8 cellular contexts compared by ENCODE assay signal in the genomic region with DNA sequence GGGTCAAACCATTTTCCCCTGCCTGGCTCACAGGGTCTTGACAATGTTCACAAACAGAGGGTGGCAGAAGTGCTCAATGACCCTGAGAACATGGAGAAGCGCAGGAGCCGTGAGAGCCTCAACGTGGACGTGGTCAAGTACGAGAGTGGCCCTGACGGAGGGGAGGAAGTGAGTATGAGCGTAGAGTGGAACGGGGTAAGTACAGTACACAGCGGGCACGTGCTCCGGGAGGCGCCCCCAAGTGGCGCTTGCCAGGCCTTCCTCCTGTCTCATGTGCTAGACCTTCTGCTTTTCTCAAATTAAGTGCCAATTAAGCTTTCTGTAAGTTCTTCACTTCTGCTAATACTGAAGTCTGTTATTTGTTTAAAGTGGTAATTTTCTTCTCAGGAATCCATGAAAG. TPM values are rescaled to one million over a fixed set of nuclear protein-coding genes. Genes with fewer than 3 reads are reported as not detected.
DNase-seq lines count a peak whose midpoint lies in the region; ATAC-seq, FAIRE-seq and TF ChIP-seq lines count a peak whose summit lies in the region.

No MANE protein-coding gene starts in this region.

- POLR2A ChIA-PET in SK-N-SH (lab: Yijun Ruan, JAX) (no interaction called here), GM12878 (lab: Charles Lee) (interaction anchor here (0.5 kb wide), 1 partner anchor 309 kb away, joined by 4 read pairs; no protein-coding TSS in a partner anchor)

- ATAC-seq in HG02759 (IDR thresholded peaks at IDR 0.05; ENCODE audit: unreplicated experiment) (peak; percentile 79), GM12878 (peak; percentile 100), right lobe of liver (peak; percentile 84 to 93 (median 91)), HG03378 (IDR thresholded peaks at IDR 0.05; ENCODE audit: unreplicated experiment) (no peak), GM21619 (IDR thresholded peaks at IDR 0.05; ENCODE audit: unreplicated experiment) (no peak)

- TF ChIP-seq CTCF in GM12872 (IDR thresholded peaks at IDR 0.05; ENCODE audit: insufficient read depth, low read depth, low read length) (peak; percentile 90), SK-N-SH (IDR thresholded peaks at IDR 0.05) (peak; percentile 52), GM12878 (IDR thresholded peaks at IDR 0.05 in 2 of 3, conservative IDR thresholded peaks at IDR 0.05 in 1 of 3; ENCODE audit: control insufficient read depth in 2 of 3, extremely low read depth in 1 of 3, insufficient read depth in 1 of 3, low read depth in 3 of 3, low read length in 3 of 3) (peak; percentile 58 to 88 (median 78)), right lobe of liver (IDR thresholded peaks at IDR 0.05) (peak; percentile 12 to 45 (median 39)), testis (IDR thresholded peaks at IDR 0.05) (peak in 2 of 3 experiments; percentile 11 to 40)

- H3F3A ChIP-seq in SK-N-SH (replicated peaks; ENCODE audit: insufficient read depth) = no peaks in the 10 kb centered on the region

- H3K4me1 ChIP-seq in SK-N-SH (ENCODE audit: control insufficient read depth in 1 of 2, insufficient read depth in 2 of 2, low read depth in 1 of 2, low read length in 1 of 2) (no peaks in the 10 kb centered on the region), GM12878 (ENCODE audit: control insufficient read depth, insufficient read depth, low read length) (no peaks in the 10 kb centered on the region), right lobe of liver (no peaks in the 10 kb centered on the region), testis (no peaks in the 10 kb centered on the region)

- H3K9me3 ChIP-seq in SK-N-SH (no peaks in the 10 kb centered on the region), GM12878 (replicated peaks; ENCODE audit: control insufficient read depth, insufficient read depth, low read length) (no peaks in the 10 kb centered on the region), right lobe of liver (no peaks in the 10 kb centered on the region), testis (no peaks in the 10 kb centered on the region)

- peaks cover 56% of the 10 kb centered on the region for H3K79me2 ChIP-seq in SK-N-SH (ENCODE audit: insufficient read depth)
- H3K79me2 ChIP-seq in GM12878 (ENCODE audit: control insufficient read depth, insufficient read depth, low read length) = no peaks in the 10 kb centered on the region

- peak; percentile 64 for FAIRE-seq in GM12878 (lab: Jason Lieb, UNC)

- BruUV-seq in GM12878 (replicated peaks; lab: Mats Ljungman, UMichigan) = no TSS peak

- CTCF ChIA-PET in SK-N-SH (lab: Yijun Ruan, JAX) = interaction anchor here (0.6 to 2.1 kb wide), 13 partner anchors 9 to 160 kb away, joined by 3 to 9 read pairs (median 4); no protein-coding TSS in a partner anchor
- CTCF ChIA-PET in GM12878 (lab: Yijun Ruan, JAX) = interaction anchor here (0.7 to 2.1 kb wide), 17 partner anchors 10 to 118 kb away, joined by 3 to 13 read pairs (median 4); no protein-coding TSS in a partner anchor

- TF ChIP-seq RAD21 in SK-N-SH (IDR thresholded peaks at IDR 0.05; ENCODE audit: low read length) (peak; percentile 47), GM12878 (IDR thresholded peaks at IDR 0.05; ENCODE audit: insufficient read depth, low read depth, low read length) (peak; percentile 42; the same call in 1 of the 2 replicates)

- no peak overlapping the region for H3K4me3 ChIP-seq in SK-N-SH (ENCODE audit: low read depth in 2 of 2, low read length in 1 of 2)
- H3K4me3 ChIP-seq in GM12878 = no peak overlapping the region
- no peak overlapping the region for H3K4me3 ChIP-seq in right lobe of liver
- no peak overlapping the region for H3K4me3 ChIP-seq in testis

- SMC1A ChIA-PET in GM12878 (lab: Charles Lee; ENCODE audit: uncharacterized antibody, unreplicated experiment) = interaction anchor here (1.0 to 2.3 kb wide), 9 partner anchors 11 to 112 kb away, joined by 3 to 8 read pairs (median 4); no protein-coding TSS in a partner anchor

- in situ Hi-C loops in GM12878 (cut with MboI) = no loop called here

- 86% methylated on average over 13 of the region's 13 CpGs for WGBS in SK-N-SH (ENCODE audit: low lambda C conversion rate)
- under 1% methylated on average over 13 of the region's 13 CpGs for WGBS in GM12878 (ENCODE audit: insufficient coverage, insufficient replicate concordance, low lambda C conversion rate, missing lambda C conversion rate)
- WGBS in right lobe of liver (ENCODE audit: insufficient coverage, low coverage, low lambda C conversion rate, missing lambda C conversion rate) = 63% methylated on average over 13 of the region's 13 CpGs
- WGBS in testis, 2 donors = 52 to 54% methylated on average over 11 to 13 of the region's 13 CpGs

- no peaks in the 10 kb centered on the region for H4K20me1 ChIP-seq in SK-N-SH (ENCODE audit: insufficient read depth)
- H4K20me1 ChIP-seq in GM12878 (ENCODE audit: control insufficient read depth, insufficient read depth) = no peaks in the 10 kb centered on the region

- H3K9ac ChIP-seq in SK-N-SH = no peak overlapping the region
- H3K9ac ChIP-seq in GM12878 (ENCODE audit: control insufficient read depth, insufficient read depth, low read length) = no peak overlapping the region

- intact Hi-C loops in GM12878 (cut with micrococcal nuclease; ENCODE audit: unreplicated experiment) (loop anchor here (1.0 kb wide), 1 partner anchor 107 kb away; no protein-coding TSS in a partner anchor), right lobe of liver (cut with DNase I) (no loop called here), testis (cut with DNase I; ENCODE audit: low total_unique reads) (no loop called here)

- H3K4me2 ChIP-seq in SK-N-SH = no peak overlapping the region
- H3K4me2 ChIP-seq in GM12878 (ENCODE audit: control insufficient read depth, insufficient read depth) = no peak overlapping the region

- DNase-seq in SK-N-SH (peak; percentile 74), GM12878 (ENCODE audit: low read depth, low spot score) (peak; percentile 34), right lobe of liver (peak in 2 of 3 donors; percentile 56 to 69), testis (peak; percentile 62)

- H3K36me3 ChIP-seq in SK-N-SH (replicated peaks in 1 of 2; ENCODE audit: control insufficient read depth in 1 of 2, insufficient read depth in 2 of 2, low read length in 1 of 2) = peaks cover 72 to 89% of the 10 kb centered on the region in 2 experiments
- peaks cover 27 to 37% of the 10 kb centered on the region in 2 experiments for H3K36me3 ChIP-seq in GM12878 (ENCODE audit: control insufficient read depth in 2 of 2, insufficient read depth in 2 of 2, low read length in 1 of 2)
- H3K36me3 ChIP-seq in right lobe of liver = peaks cover 22 to 99% (median 45%) of the 10 kb centered on the region in 4 donors
- H3K36me3 ChIP-seq in testis (ENCODE audit: low read depth, missing control alignments) = no peaks in the 10 kb centered on the region

- TF ChIP-seq EP300 in SK-N-SH (IDR thresholded peaks at IDR 0.05; ENCODE audit: borderline replicate concordance in 1 of 2, low read depth in 1 of 2, low read length in 1 of 2) = no peak
- TF ChIP-seq EP300 in GM12878 (IDR thresholded peaks at IDR 0.05; ENCODE audit: borderline replicate concordance in 1 of 2, control insufficient read depth in 1 of 2, low read depth in 2 of 2, low read length in 2 of 2) = no peak

- RAD21 ChIA-PET in GM12878 (lab: Charles Lee; ENCODE audit: unreplicated experiment) = interaction anchor here (1.2 to 1.8 kb wide), 4 partner anchors 9 to 108 kb away, joined by 3 to 7 read pairs (median 5); a partner anchor contains a TSS

- H3K27ac ChIP-seq in SK-N-SH (ENCODE audit: low read depth in 2 of 2, low read length in 1 of 2) (no peak overlapping the region), GM12878 (ENCODE audit: control insufficient read depth, insufficient read depth) (no peak overlapping the region; the same call in 1 of the 2 replicates), right lobe of liver (no peak overlapping the region), testis (no peak overlapping the region)

- H2AFZ ChIP-seq in SK-N-SH (ENCODE audit: low read depth) (no peak overlapping the region), GM12878 (ENCODE audit: control insufficient read depth, low read depth, low read length) (0 out of 2 replicates have a peak overlapping the region, but pooled peaks have one; percentile 5)

- no peaks in the 10 kb centered on the region for H3K27me3 ChIP-seq in SK-N-SH (ENCODE audit: insufficient read depth)
- H3K27me3 ChIP-seq in GM12878 (replicated peaks in 1 of 2; ENCODE audit: control insufficient read depth in 2 of 2, insufficient read depth in 2 of 2, low read length in 1 of 2) = no peaks in the 10 kb centered on the region
- no peaks in the 10 kb centered on the region for H3K27me3 ChIP-seq in right lobe of liver
- H3K27me3 ChIP-seq in testis = no peaks in the 10 kb centered on the region

- H3K9me2 ChIP-seq in SK-N-SH = no peaks in the 10 kb centered on the region

- TF ChIP-seq POLR2A in GM12878 (IDR thresholded peaks at IDR 0.05; ENCODE audit: low read depth, low read length) = peak; percentile 53; the same call in 1 of the 2 replicates
- no peak for TF ChIP-seq POLR2A in right lobe of liver (IDR thresholded peaks at IDR 0.05)
- TF ChIP-seq POLR2A in testis (IDR thresholded peaks at IDR 0.05) = no peak

RNA-seq across cellular contexts. Expression of a gene that starts 35.9 kb away (rescaled TPM):
- polyA plus RNA-seq in SK-N-SH (2012; rRNA removed) (10.7 and 11.7 TPM in 2 replicates), GM12878 (2011; rRNA removed) (19.0 and 25.6 TPM in 2 replicates), GM12878 (2014; fragmentation: Illumina TruSeq; extraction: Trizol) (52.0 and 55.3 TPM in 2 replicates), GM12878 (2014; fragmentation: Nextera tagmentation; extraction: Ambion mirVana) (under 1 TPM; 0.37 to 0.60 TPM), GM12878 (2014; rRNA removed) (40.9 and 45.1 TPM in 2 replicates), GM12878 (2016; fragmentation: Nextera tagmentation; extraction: Ambion mirVana) (10 to 100 TPM; 24.2 to 25.0 TPM), testis (ENCODE audit: insufficient read depth, low read depth, low replicate concordance) (16.6 TPM)
- 5.0 and 8.3 TPM in 2 replicates for polyA plus RNA-seq in SK-N-SH (2012; cell fraction: cytosol; rRNA removed)
- 33.8 and 34.4 TPM in 2 replicates for polyA plus RNA-seq in SK-N-SH (2012; cell fraction: nucleus; rRNA removed)
- 37.4 and 45.4 TPM in 2 replicates for total RNA-seq in GM12878 (2013; cell fraction: nucleolus; rRNA removed)
- total RNA-seq in GM12878 (2014; rRNA removed) (48.2 and 50.9 TPM in 2 replicates), GM12878 (2014; rRNA removed; fragmentation: Illumina TruSeq; extraction: Trizol) (24.1 and 28.6 TPM in 2 replicates), GM12878 (2021) (35.8 and 44.8 TPM in 2 replicates), right lobe of liver (1 to 10 TPM in 5 of 6 experiments, under 1 TPM in 1; 0.88 to 6.3 (median 1.8) TPM), testis (10 to 100 TPM; 40.3 to 41.1 TPM)
- polyA plus RNA-seq in GM12878 (2011; ENCODE audit: low read depth) = 16.1 TPM
- 26.5 and 28.3 TPM in 2 replicates for polyA plus RNA-seq in GM12878 (2011; cell fraction: cytosol; rRNA removed)
- polyA plus RNA-seq in GM12878 (2011; cell fraction: nucleus; rRNA removed) = 52.9 and 76.1 TPM in 2 replicates
- polyA plus RNA-seq in GM12878 (2012) = 15.1 and 18.3 TPM in 2 replicates
- polyA minus RNA-seq in GM12878 (2011; rRNA and poly(A)+ RNA removed) = 12.0 and 19.9 TPM in 2 replicates
- polyA minus RNA-seq in GM12878 (2011; cell fraction: cytosol; rRNA and poly(A)+ RNA removed) = 12.7 and 13.5 TPM in 2 replicates
- 13.5 and 26.3 TPM in 2 replicates for polyA minus RNA-seq in GM12878 (2011; cell fraction: nucleus; rRNA and poly(A)+ RNA removed)

RNA-seq across cellular contexts. Expression of a gene that starts 36.3 kb away (rescaled TPM):
- polyA plus RNA-seq in SK-N-SH (2012; rRNA removed) (82.1 and 85.3 TPM in 2 replicates), GM12878 (2011; rRNA removed) (17.4 and 21.7 TPM in 2 replicates), GM12878 (2014; fragmentation: Illumina TruSeq; extraction: Trizol) (7.9 and 9.1 TPM in 2 replicates), GM12878 (2014; fragmentation: Nextera tagmentation; extraction: Ambion mirVana) (1 to 10 TPM in 1 of 2 experiments, under 1 TPM in 1; 0.79 to 3.1 TPM), GM12878 (2014; rRNA removed) (20.6 and 21.8 TPM in 2 replicates), GM12878 (2016; fragmentation: Nextera tagmentation; extraction: Ambion mirVana) (10 to 100 TPM; 15.5 to 20.7 TPM), testis (ENCODE audit: insufficient read depth, low read depth, low replicate concordance) (86.4 TPM)
- 71.0 and 86.0 TPM in 2 replicates for polyA plus RNA-seq in SK-N-SH (2012; cell fraction: cytosol; rRNA removed)
- polyA plus RNA-seq in SK-N-SH (2012; cell fraction: nucleus; rRNA removed) = 71.2 and 81.9 TPM in 2 replicates
- total RNA-seq in GM12878 (2013; cell fraction: nucleolus; rRNA removed) = 39.5 and 43.2 TPM in 2 replicates
- total RNA-seq in GM12878 (2014; rRNA removed) (12.1 and 13.4 TPM in 2 replicates), GM12878 (2014; rRNA removed; fragmentation: Illumina TruSeq; extraction: Trizol) (8.3 and 9.3 TPM in 2 replicates), GM12878 (2021) (12.1 and 16.9 TPM in 2 replicates), right lobe of liver (10 to 100 TPM; 20.9 to 35.2 (median 27.6) TPM), testis (100 to 1,000 TPM; 194 to 251 TPM)
- 8.6 TPM for polyA plus RNA-seq in GM12878 (2011; ENCODE audit: low read depth)
- 25.4 and 25.9 TPM in 2 replicates for polyA plus RNA-seq in GM12878 (2011; cell fraction: cytosol; rRNA removed)
- 37.3 and 44.3 TPM in 2 replicates for polyA plus RNA-seq in GM12878 (2011; cell fraction: nucleus; rRNA removed)
- 14.3 and 19.3 TPM in 2 replicates for polyA plus RNA-seq in GM12878 (2012)
- 7.6 and 14.9 TPM in 2 replicates for polyA minus RNA-seq in GM12878 (2011; rRNA and poly(A)+ RNA removed)
- 7.2 and 9.5 TPM in 2 replicates for polyA minus RNA-seq in GM12878 (2011; cell fraction: cytosol; rRNA and poly(A)+ RNA removed)
- polyA minus RNA-seq in GM12878 (2011; cell fraction: nucleus; rRNA and poly(A)+ RNA removed) = 8.5 and 17.4 TPM in 2 replicates

RNA-seq across cellular contexts. Expression of a gene that starts 50.3 kb away (rescaled TPM):
- polyA plus RNA-seq in SK-N-SH (2012; rRNA removed) = 211 and 308 TPM in 2 replicates
- polyA plus RNA-seq in SK-N-SH (2012; cell fraction: cytosol; rRNA removed) = 210 and 230 TPM in 2 replicates
- polyA plus RNA-seq in SK-N-SH (2012; cell fraction: nucleus; rRNA removed) = 366 and 455 TPM in 2 replicates
- total RNA-seq in GM12878 (2013; cell fraction: nucleolus; rRNA removed) = 554 and 642 TPM in 2 replicates
- total RNA-seq in GM12878 (2014; rRNA removed) = 95.2 and 105 TPM in 2 replicates
- 68.9 and 71.4 TPM in 2 replicates for total RNA-seq in GM12878 (2014; rRNA removed; fragmentation: Illumina TruSeq; extraction: Trizol)
- total RNA-seq in GM12878 (2021) = 102 and 113 TPM in 2 replicates
- polyA plus RNA-seq in GM12878 (2011; ENCODE audit: low read depth) = 28.4 TPM
- polyA plus RNA-seq in GM12878 (2011; rRNA removed) = 85.2 and 120 TPM in 2 replicates
- polyA plus RNA-seq in GM12878 (2011; cell fraction: cytosol; rRNA removed) = 67.3 and 92.1 TPM in 2 replicates
- polyA plus RNA-seq in GM12878 (2011; cell fraction: nucleus; rRNA removed) = 163 and 232 TPM in 2 replicates
- 47.0 and 54.6 TPM in 2 replicates for polyA plus RNA-seq in GM12878 (2012)
- 39.2 and 44.2 TPM in 2 replicates for polyA plus RNA-seq in GM12878 (2014; fragmentation: Illumina TruSeq; extraction: Trizol)
- polyA plus RNA-seq in GM12878 (2014; fragmentation: Nextera tagmentation; extraction: Ambion mirVana) = 10 to 100 TPM in 1 of 2 experiments, 1 to 10 TPM in 1; 5.5 to 15.5 TPM
- polyA plus RNA-seq in GM12878 (2014; rRNA removed) = 137 and 140 TPM in 2 replicates
- 10 to 100 TPM; 75.7 to 76.5 TPM for polyA plus RNA-seq in GM12878 (2016; fragmentation: Nextera tagmentation; extraction: Ambion mirVana)
- polyA minus RNA-seq in GM12878 (2011; rRNA and poly(A)+ RNA removed) = 56.7 and 78.0 TPM in 2 replicates
- polyA minus RNA-seq in GM12878 (2011; cell fraction: cytosol; rRNA and poly(A)+ RNA removed) = 26.9 and 31.3 TPM in 2 replicates
- 69.4 and 128 TPM in 2 replicates for polyA minus RNA-seq in GM12878 (2011; cell fraction: nucleus; rRNA and poly(A)+ RNA removed)
- total RNA-seq in right lobe of liver = 10 to 100 TPM; 45.8 to 78.9 (median 58.0) TPM
- total RNA-seq in testis = 100 to 1,000 TPM; 379 to 473 TPM
- 92.9 TPM for polyA plus RNA-seq in testis (ENCODE audit: insufficient read depth, low read depth, low replicate concordance)

Comparison
In these comparisons a context has a peak if more than half of its experiments do, and no peak if none do; other contexts are left out.
1. CTCF ChIP-seq: peak in every context shown above with its lines; median percentile 90 in GM12872; 78 in GM12878; 52 in SK-N-SH; 39 in right lobe of liver; 26 in testis.
2. ATAC-seq: peak in HG02759 (single experiment), GM12878 (single experiment) and right lobe of liver (4 of 4); none in HG03378 (single experiment) and GM21619 (single experiment).
3. RNA of a gene that starts 36.3 kb away (total RNA-seq): 194 to 251 TPM in testis; 20.9 to 35.2 TPM in right lobe of liver and 8.3 to 43.2 TPM in GM12878; every median in the first group is over 4 times any median in the second.
4. Peak in every context shown above with its lines, with median percentiles within 50 percentile points of each other: DNase-seq.